Comparison of ENCODE assay signal across 13 cellular contexts in the genomic region with DNA sequence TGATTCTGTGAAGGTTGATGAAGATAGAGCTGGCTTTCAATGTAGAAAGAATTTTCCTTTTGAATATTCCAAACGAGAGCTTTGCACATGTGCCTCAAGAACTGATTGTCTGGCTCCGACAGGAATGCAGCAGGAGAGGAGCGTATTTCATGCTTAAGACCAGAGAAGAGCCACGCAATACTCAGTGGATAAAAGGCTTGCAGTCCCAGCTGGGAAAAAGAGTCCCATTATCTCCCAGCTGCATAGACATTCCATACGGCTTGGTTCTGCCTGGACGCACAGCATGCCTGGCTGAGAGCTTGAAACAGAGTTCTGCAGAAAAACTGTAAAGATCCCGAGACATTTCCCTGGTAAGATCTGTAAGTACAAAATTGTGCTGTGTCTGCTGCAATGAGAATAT. TPM values are rescaled to one million over a fixed set of nuclear protein-coding genes. Genes with fewer than 3 reads are reported as not detected.
DNase-seq lines count a peak whose midpoint lies in the region; ATAC-seq and TF ChIP-seq lines count a peak whose summit lies in the region.
"Had no signal": no experiment of that assay in that cellular context is flagged by ENCODE, and none has a peak within 500 bp of the region (broad histone marks: within the 10 kb centered on the region; RNA-seq: fewer than 3 reads in every experiment).

A gene (plus strand): TSS at position 254 of the 400 bp plus-strand sequence. CDS start 54,985 bp downstream, outside the sequence.

- no peaks in the 10 kb centered on the region for H3K79me1 ChIP-seq in mesendoderm (ENCODE audit: low read length)

- TF ChIP-seq CTCF in cardiac muscle cell (IDR thresholded peaks at IDR 0.05; ENCODE audit: low read depth, low read length) (no peak), upper lobe of right lung (IDR thresholded peaks at IDR 0.05) (no peak)

- H3K4me1 ChIP-seq in cardiac muscle cell (ENCODE audit: low read depth) (peaks cover 6% of the 10 kb centered on the region), mesendoderm (ENCODE audit: control insufficient read depth, low read depth, low read length) (no peaks in the 10 kb centered on the region), upper lobe of right lung (no peaks in the 10 kb centered on the region)

- H3K79me2 ChIP-seq in mesendoderm (ENCODE audit: control insufficient read depth, insufficient read depth, low read length) = no peaks in the 10 kb centered on the region

- peak within 1 kb of the TSS; percentile 9 for H3K18ac ChIP-seq in mesendoderm (ENCODE audit: low read length)

- H3K36me3 ChIP-seq in cardiac muscle cell = no peaks in the 10 kb centered on the region
- H3K36me3 ChIP-seq in mesendoderm (ENCODE audit: control insufficient read depth, insufficient read depth, low read length) = no peaks in the 10 kb centered on the region
- no peaks in the 10 kb centered on the region for H3K36me3 ChIP-seq in upper lobe of right lung

- H2BK5ac ChIP-seq in mesendoderm (ENCODE audit: low read length) = no peak within 1 kb of the TSS

- H3K9me3 ChIP-seq in cardiac muscle cell (ENCODE audit: low read depth) = no peaks in the 10 kb centered on the region
- no peaks in the 10 kb centered on the region for H3K9me3 ChIP-seq in upper lobe of right lung

- no peak within 1 kb of the TSS for H4K5ac ChIP-seq in mesendoderm (ENCODE audit: low read length)

- ATAC-seq in Right ventricle myocardium superior (ENCODE audit: poor library complexity) (no peak), upper lobe of right lung (peak; percentile 57), GM21528 (IDR thresholded peaks at IDR 0.05; ENCODE audit: low FRiP score, unreplicated experiment) (no peak), HG03521 (IDR thresholded peaks at IDR 0.05; ENCODE audit: unreplicated experiment) (no peak)
- ATAC-seq: activated CD4-positive, CD25-positive, alpha-beta regulatory T cell treated with anti-CD3 and anti-CD28 coated beads, Interleukin-2, amount 50 U/mL, for 24 hours had no signal

- no peak within 1 kb of the TSS for H2BK15ac ChIP-seq in mesendoderm (replicated peaks; ENCODE audit: low read depth)

- H3K4me3 ChIP-seq in cardiac muscle cell (no peak within 1 kb of the TSS), mesendoderm (ENCODE audit: low read length) (no peak within 1 kb of the TSS), upper lobe of right lung (peak within 1 kb of the TSS; percentile 23)

- no peak within 1 kb of the TSS for H4K8ac ChIP-seq in mesendoderm (ENCODE audit: low read depth, low read length)

- no peak within 1 kb of the TSS for H3K4ac ChIP-seq in mesendoderm (ENCODE audit: low read depth, low read length)

- H3K27ac ChIP-seq in cardiac muscle cell (no peak within 1 kb of the TSS), mesendoderm (ENCODE audit: low read depth, low read length) (no peak within 1 kb of the TSS), upper lobe of right lung (no peak within 1 kb of the TSS)

- no peaks in the 10 kb centered on the region for H3K27me3 ChIP-seq in cardiac muscle cell
- no peaks in the 10 kb centered on the region for H3K27me3 ChIP-seq in mesendoderm (ENCODE audit: insufficient read depth, low read length, poor library complexity)
- H3K27me3 ChIP-seq in upper lobe of right lung = no peaks in the 10 kb centered on the region

- intact Hi-C loops in Right ventricle myocardium superior (cut with DNase I) = no loop called here
- intact Hi-C loops in upper lobe of right lung (cut with DNase I) = no loop called here

- no CpG with 5 or more reads among the region's 7 CpGs for WGBS in mesendoderm (ENCODE audit: extremely low coverage, insufficient coverage, low lambda C conversion rate)

- no peak within 1 kb of the TSS for H2AK5ac ChIP-seq in mesendoderm (ENCODE audit: low read length)

- H3K56ac ChIP-seq in mesendoderm (ENCODE audit: low read length) = no peak within 1 kb of the TSS

- H3K4me2 ChIP-seq in mesendoderm (ENCODE audit: low read length) = no peak within 1 kb of the TSS

- DNase-seq in cardiac muscle cell (ENCODE audit: low read depth in 1 of 2, low spot score in 1 of 2) = peak; percentile 1 to 39
- DNase-seq in Right ventricle myocardium superior = no peak
- peak; percentile 68 for DNase-seq in ecto neural progenitor cell (ENCODE audit: low spot score)
- DNase-seq in mesendoderm = peak; percentile 7
- no peak for DNase-seq in upper lobe of right lung
- DNase-seq in GDM1 (lab: John Stamatoyannopoulos, UW) = no peak
- DNase-seq: activated T-cell treated with anti-CD3 and anti-CD28 coated beads, Interleukin-2, amount 50 U/mL, for 1 hour; NCI-H1048; NCI-H774 had no signal

- H3K23ac ChIP-seq in mesendoderm (ENCODE audit: low read length) = no peak within 1 kb of the TSS

- H3K9ac ChIP-seq in mesendoderm (ENCODE audit: low read length) = no peak within 1 kb of the TSS

- H2BK120ac ChIP-seq in mesendoderm (ENCODE audit: low read depth, low read length) = no peak within 1 kb of the TSS

RNA-seq across cellular contexts. Expression of the gene that starts here (rescaled TPM):
- total RNA-seq in cardiac muscle cell = 0.21 TPM in 2 replicates
- not detected in 2 replicates for polyA plus RNA-seq in cardiac muscle cell
- total RNA-seq in Right ventricle myocardium superior = not detected
- polyA plus RNA-seq in mesendoderm (2013, experiment 1 of 2) = 0.01 TPM
- not detected for polyA plus RNA-seq in mesendoderm (2013, experiment 2 of 2)
- total RNA-seq in upper lobe of right lung = 9.2 TPM
- polyA plus RNA-seq: AG04450 had no signal

Comparison
In these comparisons a context has a peak if more than half of its experiments do, and no peak if none do; other contexts are left out.
1. Peak in DNase-seq in cardiac muscle cell; RNA of the gene not detected or under 1 TPM.
2. DNase-seq: peak in ecto neural progenitor cell (single experiment) and mesendoderm (single experiment); none in Right ventricle myocardium superior (single experiment), upper lobe of right lung (single experiment) and GDM1 (single experiment).